In the genomic region with DNA sequence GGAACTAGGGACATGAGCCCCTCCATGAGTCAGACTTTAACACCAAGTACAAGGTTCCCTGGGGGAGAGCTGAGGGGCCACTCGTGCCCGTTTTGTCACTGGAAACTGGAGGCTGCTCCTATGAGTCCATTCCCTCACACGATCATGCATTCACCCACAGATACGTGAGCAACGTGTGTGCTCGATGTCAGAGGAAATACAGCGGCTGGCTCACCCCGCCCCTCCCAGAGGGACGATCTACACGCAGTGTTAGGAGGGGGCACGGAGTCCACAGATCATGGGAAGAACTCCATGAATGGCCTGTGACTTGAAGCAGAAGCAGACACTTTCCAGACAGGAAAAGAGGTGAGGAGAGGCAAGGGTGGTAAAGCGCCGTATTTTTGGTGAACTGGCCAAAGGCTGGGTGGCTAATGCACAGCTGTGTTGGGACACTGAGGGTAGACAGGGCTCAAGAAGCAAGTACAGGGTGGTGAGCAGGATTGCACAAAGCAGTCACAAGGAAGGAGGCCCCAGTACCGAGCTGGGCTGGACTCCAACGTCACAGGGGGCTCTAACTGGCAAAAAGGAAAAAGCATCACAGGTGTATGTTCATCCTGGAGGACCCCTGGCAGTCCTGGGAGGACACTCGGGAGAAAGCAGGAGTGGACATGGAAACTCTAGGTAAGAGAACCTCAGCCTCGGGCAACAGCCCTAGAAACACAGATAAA, we compare ENCODE assay signal across 1 cellular context.
TF ChIP-seq lines count a peak whose summit lies in the region.

No MANE protein-coding gene starts in this region.

TF ChIP-seq in HepG2, 621 proteins besides CTCF, POLR2A, EP300 and RAD21 (continued from another document and continues in another):
- TF ChIP-seq, protein P1, sequence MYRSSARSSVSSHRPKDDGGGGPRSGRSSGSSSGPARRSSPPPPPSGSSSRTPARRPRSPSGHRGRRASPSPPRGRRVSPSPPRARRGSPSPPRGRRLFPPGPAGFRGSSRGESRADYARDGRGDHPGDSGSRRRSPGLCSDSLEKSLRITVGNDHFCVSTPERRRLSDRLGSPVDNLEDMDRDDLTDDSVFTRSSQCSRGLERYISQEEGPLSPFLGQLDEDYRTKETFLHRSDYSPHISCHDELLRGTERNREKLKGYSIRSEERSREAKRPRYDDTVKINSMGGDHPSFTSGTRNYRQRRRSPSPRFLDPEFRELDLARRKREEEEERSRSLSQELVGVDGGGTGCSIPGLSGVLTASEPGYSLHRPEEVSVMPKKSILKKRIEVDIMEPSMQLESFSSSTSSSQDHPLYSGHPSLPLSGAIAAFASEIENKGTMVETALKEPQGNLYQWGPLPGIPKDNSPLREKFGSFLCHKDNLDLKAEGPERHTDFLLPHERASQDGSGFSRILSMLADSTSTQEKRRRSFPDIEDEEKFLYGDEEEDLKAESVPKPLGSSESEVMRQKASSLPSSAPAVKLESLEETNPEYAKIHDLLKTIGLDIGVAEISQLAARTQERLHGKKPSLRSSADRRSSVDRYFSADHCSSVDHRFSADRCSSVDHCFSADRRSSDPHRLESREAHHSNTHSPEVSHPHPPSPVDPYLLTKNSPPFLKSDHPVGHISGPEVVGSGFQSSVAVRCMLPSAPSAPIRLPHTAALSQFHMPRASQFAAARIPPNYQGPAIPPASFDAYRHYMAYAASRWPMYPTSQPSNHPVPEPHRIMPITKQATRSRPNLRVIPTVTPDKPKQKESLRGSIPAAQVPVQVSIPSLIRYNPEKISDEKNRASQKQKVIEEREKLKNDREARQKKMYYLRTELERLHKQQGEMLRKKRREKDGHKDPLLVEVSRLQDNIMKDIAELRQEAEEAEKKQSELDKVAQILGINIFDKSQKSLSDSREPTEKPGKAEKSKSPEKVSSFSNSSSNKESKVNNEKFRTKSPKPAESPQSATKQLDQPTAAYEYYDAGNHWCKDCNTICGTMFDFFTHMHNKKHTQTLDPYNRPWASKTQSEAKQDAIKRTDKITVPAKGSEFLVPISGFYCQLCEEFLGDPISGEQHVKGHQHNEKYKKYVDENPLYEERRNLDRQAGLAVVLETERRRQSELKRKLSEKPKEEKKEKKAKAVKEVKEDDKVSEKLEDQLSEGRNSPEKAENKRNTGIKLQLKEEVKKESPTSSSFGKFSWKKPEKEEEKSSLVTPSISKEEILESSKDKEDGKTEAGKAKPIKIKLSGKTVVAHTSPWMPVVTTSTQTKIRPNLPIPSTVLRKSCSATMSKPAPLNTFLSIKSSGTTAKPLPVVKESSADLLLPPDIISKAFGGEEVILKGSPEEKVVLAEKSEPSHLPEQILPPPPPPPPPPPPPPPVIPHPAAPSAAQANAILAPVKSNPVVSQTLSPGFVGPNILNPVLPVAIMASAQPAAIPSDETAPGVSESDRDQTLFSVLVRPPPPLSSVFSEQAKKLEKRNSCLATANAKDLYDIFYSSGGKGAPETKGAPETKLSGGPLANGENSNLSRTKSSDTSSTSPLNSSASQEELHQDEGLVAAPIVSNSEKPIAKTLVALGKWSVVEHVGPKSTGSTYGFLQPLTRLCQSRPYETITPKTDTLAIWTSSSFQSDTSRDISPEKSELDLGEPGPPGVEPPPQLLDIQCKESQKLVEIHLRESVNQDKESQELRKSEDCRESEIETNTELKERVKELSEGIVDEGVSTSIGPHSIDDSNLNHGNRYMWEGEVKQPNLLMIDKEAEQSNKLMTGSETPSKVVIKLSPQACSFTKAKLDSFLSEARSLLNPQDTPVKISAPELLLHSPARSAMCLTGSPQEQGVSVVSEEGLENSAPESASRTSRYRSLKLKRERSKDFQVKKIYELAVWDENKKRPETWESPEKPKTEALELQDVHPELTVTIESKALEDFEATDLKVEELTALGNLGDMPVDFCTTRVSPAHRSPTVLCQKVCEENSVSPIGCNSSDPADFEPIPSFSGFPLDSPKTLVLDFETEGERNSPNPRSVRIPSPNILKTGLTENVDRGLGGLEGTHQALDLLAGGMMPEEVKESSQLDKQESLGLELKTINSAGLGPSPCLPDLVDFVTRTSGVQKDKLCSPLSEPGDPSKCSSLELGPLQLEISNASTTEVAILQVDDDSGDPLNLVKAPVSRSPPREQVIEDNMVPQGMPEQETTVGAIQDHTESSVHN (CRISPR knock-in tag; IDR thresholded peaks at IDR 0.05) = no peak
- TF ChIP-seq ISX (CRISPR knock-in tag; conservative IDR thresholded peaks at IDR 0.05) = no peak
- TF ChIP-seq NR2C2 (CRISPR knock-in tag; IDR thresholded peaks at IDR 0.05; ENCODE audit: borderline replicate concordance) = no peak
- no peak for TF ChIP-seq ZFP37 (CRISPR knock-in tag; IDR thresholded peaks at IDR 0.05; ENCODE audit: borderline replicate concordance)
- TF ChIP-seq ATRX (CRISPR knock-in tag; IDR thresholded peaks at IDR 0.05; ENCODE audit: borderline replicate concordance) = no peak
- TF ChIP-seq, protein P2, sequence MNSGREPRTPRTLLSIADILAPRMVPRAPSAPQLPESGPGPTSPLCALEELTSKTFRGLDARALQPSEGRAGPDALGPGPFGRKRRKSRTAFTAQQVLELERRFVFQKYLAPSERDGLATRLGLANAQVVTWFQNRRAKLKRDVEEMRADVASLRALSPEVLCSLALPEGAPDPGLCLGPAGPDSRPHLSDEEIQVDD (CRISPR knock-in tag; IDR thresholded peaks at IDR 0.05; ENCODE audit: borderline replicate concordance) = no peak
- no peak for TF ChIP-seq TAF1 (CRISPR knock-in tag; IDR thresholded peaks at IDR 0.05)
- no peak for TF ChIP-seq NR2F1 (CRISPR knock-in tag; IDR thresholded peaks at IDR 0.05)
- TF ChIP-seq ZNF766 (CRISPR knock-in tag; IDR thresholded peaks at IDR 0.05; ENCODE audit: borderline replicate concordance) = no peak
- no peak for TF ChIP-seq ZNF3 (CRISPR knock-in tag; IDR thresholded peaks at IDR 0.05)
- peak; percentile 30 for TF ChIP-seq ZNF501 (CRISPR knock-in tag; IDR thresholded peaks at IDR 0.05)
- no peak for TF ChIP-seq RBAK (CRISPR knock-in tag; IDR thresholded peaks at IDR 0.05)
- TF ChIP-seq ZNF775 (CRISPR knock-in tag; IDR thresholded peaks at IDR 0.05; ENCODE audit: borderline replicate concordance) = no peak
- TF ChIP-seq, protein P3, sequence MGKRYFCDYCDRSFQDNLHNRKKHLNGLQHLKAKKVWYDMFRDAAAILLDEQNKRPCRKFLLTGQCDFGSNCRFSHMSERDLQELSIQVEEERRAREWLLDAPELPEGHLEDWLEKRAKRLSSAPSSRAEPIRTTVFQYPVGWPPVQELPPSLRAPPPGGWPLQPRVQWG (CRISPR knock-in tag; IDR thresholded peaks at IDR 0.05; ENCODE audit: borderline replicate concordance, low read depth) = no peak
- TF ChIP-seq NFYB (CRISPR knock-in tag; IDR thresholded peaks at IDR 0.05) = no peak
- no peak for TF ChIP-seq KAT8 (CRISPR knock-in tag; IDR thresholded peaks at IDR 0.05)
- TF ChIP-seq ZNF550 (CRISPR knock-in tag; IDR thresholded peaks at IDR 0.05; ENCODE audit: borderline replicate concordance) = no peak
- TF ChIP-seq, protein P4, sequence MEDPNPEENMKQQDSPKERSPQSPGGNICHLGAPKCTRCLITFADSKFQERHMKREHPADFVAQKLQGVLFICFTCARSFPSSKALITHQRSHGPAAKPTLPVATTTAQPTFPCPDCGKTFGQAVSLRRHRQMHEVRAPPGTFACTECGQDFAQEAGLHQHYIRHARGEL (CRISPR knock-in tag; IDR thresholded peaks at IDR 0.05) = no peak
- TF ChIP-seq TOE1 (CRISPR knock-in tag; IDR thresholded peaks at IDR 0.05) = no peak
- TF ChIP-seq, protein P5, sequence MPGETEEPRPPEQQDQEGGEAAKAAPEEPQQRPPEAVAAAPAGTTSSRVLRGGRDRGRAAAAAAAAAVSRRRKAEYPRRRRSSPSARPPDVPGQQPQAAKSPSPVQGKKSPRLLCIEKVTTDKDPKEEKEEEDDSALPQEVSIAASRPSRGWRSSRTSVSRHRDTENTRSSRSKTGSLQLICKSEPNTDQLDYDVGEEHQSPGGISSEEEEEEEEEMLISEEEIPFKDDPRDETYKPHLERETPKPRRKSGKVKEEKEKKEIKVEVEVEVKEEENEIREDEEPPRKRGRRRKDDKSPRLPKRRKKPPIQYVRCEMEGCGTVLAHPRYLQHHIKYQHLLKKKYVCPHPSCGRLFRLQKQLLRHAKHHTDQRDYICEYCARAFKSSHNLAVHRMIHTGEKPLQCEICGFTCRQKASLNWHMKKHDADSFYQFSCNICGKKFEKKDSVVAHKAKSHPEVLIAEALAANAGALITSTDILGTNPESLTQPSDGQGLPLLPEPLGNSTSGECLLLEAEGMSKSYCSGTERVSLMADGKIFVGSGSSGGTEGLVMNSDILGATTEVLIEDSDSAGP (CRISPR knock-in tag; IDR thresholded peaks at IDR 0.05; ENCODE audit: borderline replicate concordance) = 0 out of 2 replicates have a peak, but pooled peaks have one; percentile 27
- no peak for TF ChIP-seq ZNF296 (CRISPR knock-in tag; conservative IDR thresholded peaks at IDR 0.05)
- TF ChIP-seq ZNF607 (CRISPR knock-in tag; IDR thresholded peaks at IDR 0.05; ENCODE audit: borderline replicate concordance) = no peak
- no peak for TF ChIP-seq SP140L (CRISPR knock-in tag; IDR thresholded peaks at IDR 0.05; ENCODE audit: borderline replicate concordance)
- peak; percentile 92 for TF ChIP-seq MED1 (CRISPR knock-in tag; IDR thresholded peaks at IDR 0.05)
- TF ChIP-seq HOXA5 (CRISPR knock-in tag; IDR thresholded peaks at IDR 0.05) = no peak
- no peak for TF ChIP-seq RBM22 (optimal IDR thresholded peaks at IDR 0.05; ENCODE audit: low read length)
- 0 out of 2 replicates have a peak, but pooled peaks have one; percentile 21 for TF ChIP-seq ZSCAN9 (CRISPR knock-in tag; IDR thresholded peaks at IDR 0.05; ENCODE audit: borderline replicate concordance)
- TF ChIP-seq GTF2F1 (IDR thresholded peaks at IDR 0.05; ENCODE audit: low read length) = no peak
- TF ChIP-seq ZFAT (CRISPR knock-in tag; conservative IDR thresholded peaks at IDR 0.05) = no peak
- no peak for TF ChIP-seq MATR3 (CRISPR knock-in tag; IDR thresholded peaks at IDR 0.05)
- TF ChIP-seq ESRRA (CRISPR knock-in tag; IDR thresholded peaks at IDR 0.05; ENCODE audit: low read depth) = 0 out of 2 replicates have a peak, but pooled peaks have one; percentile 49
- TF ChIP-seq AKAP8 (CRISPR knock-in tag; IDR thresholded peaks at IDR 0.05) = peak; percentile 48
- peak; percentile 47; the same call in 1 of the 2 replicates for TF ChIP-seq RXRA (CRISPR knock-in tag; IDR thresholded peaks at IDR 0.05)
- TF ChIP-seq, protein P6, sequence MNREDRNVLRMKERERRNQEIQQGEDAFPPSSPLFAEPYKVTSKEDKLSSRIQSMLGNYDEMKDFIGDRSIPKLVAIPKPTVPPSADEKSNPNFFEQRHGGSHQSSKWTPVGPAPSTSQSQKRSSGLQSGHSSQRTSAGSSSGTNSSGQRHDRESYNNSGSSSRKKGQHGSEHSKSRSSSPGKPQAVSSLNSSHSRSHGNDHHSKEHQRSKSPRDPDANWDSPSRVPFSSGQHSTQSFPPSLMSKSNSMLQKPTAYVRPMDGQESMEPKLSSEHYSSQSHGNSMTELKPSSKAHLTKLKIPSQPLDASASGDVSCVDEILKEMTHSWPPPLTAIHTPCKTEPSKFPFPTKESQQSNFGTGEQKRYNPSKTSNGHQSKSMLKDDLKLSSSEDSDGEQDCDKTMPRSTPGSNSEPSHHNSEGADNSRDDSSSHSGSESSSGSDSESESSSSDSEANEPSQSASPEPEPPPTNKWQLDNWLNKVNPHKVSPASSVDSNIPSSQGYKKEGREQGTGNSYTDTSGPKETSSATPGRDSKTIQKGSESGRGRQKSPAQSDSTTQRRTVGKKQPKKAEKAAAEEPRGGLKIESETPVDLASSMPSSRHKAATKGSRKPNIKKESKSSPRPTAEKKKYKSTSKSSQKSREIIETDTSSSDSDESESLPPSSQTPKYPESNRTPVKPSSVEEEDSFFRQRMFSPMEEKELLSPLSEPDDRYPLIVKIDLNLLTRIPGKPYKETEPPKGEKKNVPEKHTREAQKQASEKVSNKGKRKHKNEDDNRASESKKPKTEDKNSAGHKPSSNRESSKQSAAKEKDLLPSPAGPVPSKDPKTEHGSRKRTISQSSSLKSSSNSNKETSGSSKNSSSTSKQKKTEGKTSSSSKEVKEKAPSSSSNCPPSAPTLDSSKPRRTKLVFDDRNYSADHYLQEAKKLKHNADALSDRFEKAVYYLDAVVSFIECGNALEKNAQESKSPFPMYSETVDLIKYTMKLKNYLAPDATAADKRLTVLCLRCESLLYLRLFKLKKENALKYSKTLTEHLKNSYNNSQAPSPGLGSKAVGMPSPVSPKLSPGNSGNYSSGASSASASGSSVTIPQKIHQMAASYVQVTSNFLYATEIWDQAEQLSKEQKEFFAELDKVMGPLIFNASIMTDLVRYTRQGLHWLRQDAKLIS (CRISPR knock-in tag; IDR thresholded peaks at IDR 0.05) = no peak
- TF ChIP-seq, protein P7, sequence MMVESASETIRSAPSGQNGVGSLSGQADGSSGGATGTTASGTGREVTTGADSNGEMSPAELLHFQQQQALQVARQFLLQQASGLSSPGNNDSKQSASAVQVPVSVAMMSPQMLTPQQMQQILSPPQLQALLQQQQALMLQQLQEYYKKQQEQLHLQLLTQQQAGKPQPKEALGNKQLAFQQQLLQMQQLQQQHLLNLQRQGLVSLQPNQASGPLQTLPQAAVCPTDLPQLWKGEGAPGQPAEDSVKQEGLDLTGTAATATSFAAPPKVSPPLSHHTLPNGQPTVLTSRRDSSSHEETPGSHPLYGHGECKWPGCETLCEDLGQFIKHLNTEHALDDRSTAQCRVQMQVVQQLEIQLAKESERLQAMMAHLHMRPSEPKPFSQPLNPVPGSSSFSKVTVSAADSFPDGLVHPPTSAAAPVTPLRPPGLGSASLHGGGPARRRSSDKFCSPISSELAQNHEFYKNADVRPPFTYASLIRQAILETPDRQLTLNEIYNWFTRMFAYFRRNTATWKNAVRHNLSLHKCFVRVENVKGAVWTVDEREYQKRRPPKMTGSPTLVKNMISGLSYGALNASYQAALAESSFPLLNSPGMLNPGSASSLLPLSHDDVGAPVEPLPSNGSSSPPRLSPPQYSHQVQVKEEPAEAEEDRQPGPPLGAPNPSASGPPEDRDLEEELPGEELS (CRISPR knock-in tag; IDR thresholded peaks at IDR 0.05) = peak; percentile 72
- TF ChIP-seq ZNF546 (CRISPR knock-in tag; conservative IDR thresholded peaks at IDR 0.05) = peak; percentile 88
- TF ChIP-seq, protein P8, sequence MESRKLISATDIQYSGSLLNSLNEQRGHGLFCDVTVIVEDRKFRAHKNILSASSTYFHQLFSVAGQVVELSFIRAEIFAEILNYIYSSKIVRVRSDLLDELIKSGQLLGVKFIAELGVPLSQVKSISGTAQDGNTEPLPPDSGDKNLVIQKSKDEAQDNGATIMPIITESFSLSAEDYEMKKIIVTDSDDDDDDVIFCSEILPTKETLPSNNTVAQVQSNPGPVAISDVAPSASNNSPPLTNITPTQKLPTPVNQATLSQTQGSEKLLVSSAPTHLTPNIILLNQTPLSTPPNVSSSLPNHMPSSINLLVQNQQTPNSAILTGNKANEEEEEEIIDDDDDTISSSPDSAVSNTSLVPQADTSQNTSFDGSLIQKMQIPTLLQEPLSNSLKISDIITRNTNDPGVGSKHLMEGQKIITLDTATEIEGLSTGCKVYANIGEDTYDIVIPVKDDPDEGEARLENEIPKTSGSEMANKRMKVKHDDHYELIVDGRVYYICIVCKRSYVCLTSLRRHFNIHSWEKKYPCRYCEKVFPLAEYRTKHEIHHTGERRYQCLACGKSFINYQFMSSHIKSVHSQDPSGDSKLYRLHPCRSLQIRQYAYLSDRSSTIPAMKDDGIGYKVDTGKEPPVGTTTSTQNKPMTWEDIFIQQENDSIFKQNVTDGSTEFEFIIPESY (CRISPR knock-in tag; IDR thresholded peaks at IDR 0.05) = no peak; the same call in 1 of the 2 replicates
- no peak for TF ChIP-seq ZNF883 (CRISPR knock-in tag; IDR thresholded peaks at IDR 0.05; ENCODE audit: not compliant biosample characterization)
- TF ChIP-seq, protein P9, sequence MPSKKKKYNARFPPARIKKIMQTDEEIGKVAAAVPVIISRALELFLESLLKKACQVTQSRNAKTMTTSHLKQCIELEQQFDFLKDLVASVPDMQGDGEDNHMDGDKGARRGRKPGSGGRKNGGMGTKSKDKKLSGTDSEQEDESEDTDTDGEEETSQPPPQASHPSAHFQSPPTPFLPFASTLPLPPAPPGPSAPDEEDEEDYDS (CRISPR knock-in tag; IDR thresholded peaks at IDR 0.05) = peak; percentile 61
- TF ChIP-seq ZIK1 (CRISPR knock-in tag; IDR thresholded peaks at IDR 0.05; ENCODE audit: borderline replicate concordance, low read depth) = no peak
- TF ChIP-seq TRIM24 (CRISPR knock-in tag; IDR thresholded peaks at IDR 0.05) = no peak
